Comparison of ENCODE assay signal across 11 cellular contexts in genomic region chr17:65595071-65595655, GRCh38. TPM values are rescaled to one million over a fixed set of nuclear protein-coding genes. Genes with fewer than 3 reads are reported as not detected.
A peak's percentile ranks its signal among the peaks of the same experiment; 100 is the strongest.
DNase-seq lines count a peak whose midpoint lies in the region; ATAC-seq and TF ChIP-seq lines count a peak whose summit lies in the region.
"Had no signal": no experiment of that assay in that cellular context is flagged by ENCODE, and none has a peak within 500 bp of the region (broad histone marks: within the 10 kb centered on the region; RNA-seq: fewer than 3 reads in every experiment).

No MANE protein-coding gene starts in this region.

- intact Hi-C loops in right cardiac atrium (cut with DNase I) (no loop called here), left ventricle myocardium inferior (cut with micrococcal nuclease) (no loop called here), vagina (cut with DNase I) (no loop called here)

- TF ChIP-seq CTCF in left ventricle myocardium inferior (IDR thresholded peaks at IDR 0.05; ENCODE audit: borderline replicate concordance) (no peak), vagina (IDR thresholded peaks at IDR 0.05) (no peak)

- no peaks in the 10 kb centered on the region for H3K27me3 ChIP-seq in right cardiac atrium (ENCODE audit: control insufficient read depth, insufficient read depth)
- H3K27me3 ChIP-seq in left ventricle myocardium inferior (ENCODE audit: low read depth), result no peaks in the 10 kb centered on the region
- H3K27me3 ChIP-seq in vagina, result no peaks in the 10 kb centered on the region
- H3K27me3 ChIP-seq: adrenal gland had no signal

- peak; percentile 14 to 62 for ATAC-seq in right cardiac atrium
- peak; percentile 45; the same call in 2 of the 3 replicates for ATAC-seq in SK-N-SH treated with all-trans-retinoic acid at 6 μM for 48 hours
- ATAC-seq in HG02981 (IDR thresholded peaks at IDR 0.05; ENCODE audit: unreplicated experiment), result no peak
- no peak for ATAC-seq in HG03520 (IDR thresholded peaks at IDR 0.05; ENCODE audit: unreplicated experiment)

- H3K4me1 ChIP-seq in right cardiac atrium (ENCODE audit: control insufficient read depth, insufficient read depth, low read length) (no peaks in the 10 kb centered on the region), left ventricle myocardium inferior (no peaks in the 10 kb centered on the region), vagina (peaks cover 20% of the 10 kb centered on the region)

- no peak for TF ChIP-seq POLR2A in vagina (IDR thresholded peaks at IDR 0.05)

- H3K27ac ChIP-seq in right cardiac atrium (ENCODE audit: low read length), result no peak overlapping the region
- H3K27ac ChIP-seq in left ventricle myocardium inferior (replicated peaks), result no peak overlapping the region
- peak overlapping the region; percentile 71 for H3K27ac ChIP-seq in vagina
- H3K27ac ChIP-seq: adrenal gland had no signal

- 69% methylated on average over 4 of the region's 4 CpGs for WGBS in right cardiac atrium

- no peaks in the 10 kb centered on the region for H3K9me3 ChIP-seq in right cardiac atrium (ENCODE audit: control insufficient read depth, low read length)
- H3K9me3 ChIP-seq in left ventricle myocardium inferior (replicated peaks), result no peaks in the 10 kb centered on the region
- no peaks in the 10 kb centered on the region for H3K9me3 ChIP-seq in vagina
- H3K9me3 ChIP-seq: adrenal gland had no signal

- H3K36me3 ChIP-seq in left ventricle myocardium inferior, result no peaks in the 10 kb centered on the region
- H3K36me3 ChIP-seq in vagina, result no peaks in the 10 kb centered on the region
- H3K36me3 ChIP-seq: adrenal gland had no signal

- DNase-seq in right cardiac atrium (no peak), left ventricle myocardium inferior (no peak), iPS-NIHi11 (ENCODE audit: low spot score) (peak; percentile 58), vagina (ENCODE audit: extremely low spot score in 2 of 2) (no peak), GM19240 (ENCODE audit: insufficient read length, low spot score) (no peak)
- DNase-seq: adrenal gland, MV-4-11, NCI-H2081 treated with DMSO at 0.1 percent for 48 hours had no signal

- H3K4me3 ChIP-seq in right cardiac atrium (ENCODE audit: low read length) (no peak overlapping the region), left ventricle myocardium inferior (no peak overlapping the region), vagina (no peak overlapping the region)
- H3K4me3 ChIP-seq: adrenal gland had no signal

TF ChIP-seq in SK-N-SH treated with all-trans-retinoic acid at 6 μM for 48 hours, 23 proteins besides CTCF, POLR2A, EP300 and RAD21:
- TF ChIP-seq TOX (CRISPR knock-in tag; IDR thresholded peaks at IDR 0.05; ENCODE audit: borderline replicate concordance), result no peak
TF ChIP-seq in SK-N-SH treated with all-trans-retinoic acid at 6 μM for 48 hours: peak in this region for 0.

RNA-seq across cellular contexts. Expression of gene AXIN2, which starts 33.7 kb away (rescaled TPM):
- total RNA-seq in right cardiac atrium, result 10 to 100 TPM; 26.0 to 31.1 (median 29.0) TPM
- 8.9 TPM for polyA plus RNA-seq in right cardiac atrium
- total RNA-seq in left ventricle myocardium inferior, result 21.0 TPM
- 17.9 TPM for total RNA-seq in vagina

Comparison
In these comparisons a context has a peak if more than half of its experiments do, and no peak if none do; other contexts are left out.
1. ATAC-seq: peak in right cardiac atrium (2 of 2) and SK-N-SH treated with all-trans-retinoic acid at 6 μM for 48 hours (single experiment); none in HG02981 (single experiment) and HG03520 (single experiment).